Comparison of ENCODE assay signal across 12 cellular contexts in genomic region chr12:9707356-9707755, GRCh38.
DNase-seq lines count a peak whose midpoint lies in the region; ATAC-seq and TF ChIP-seq lines count a peak whose summit lies in the region.
"Had no signal": no experiment of that assay in that cellular context is flagged by ENCODE, and none has a peak within 500 bp of the region (broad histone marks: within the 10 kb centered on the region; RNA-seq: fewer than 3 reads in every experiment).

No MANE protein-coding gene starts in this region.

- H2AFZ ChIP-seq in OCI-LY3 (ENCODE audit: low read depth, low read length): no peak overlapping the region

- peak overlapping the region; percentile 52 for H3K4me3 Mint-ChIP-seq in activated naive CD4-positive, alpha-beta T cell treated with anti-CD3 and anti-CD28 coated beads, Interleukin-2, amount 10 ng/mL, durations not matched to agents 7 days and 5 days
- peak overlapping the region; percentile 71 for H3K4me3 Mint-ChIP-seq in activated naive CD8-positive, alpha-beta T cell treated with anti-CD3 and anti-CD28 coated beads, Interleukin-2, amount 50 U/mL, for 24 hours
- peak overlapping the region; percentile 63 for H3K4me3 Mint-ChIP-seq in stimulated activated naive CD8-positive, alpha-beta T cell treated with anti-CD3 and anti-CD28 coated beads, Interleukin-15, Interleukin-2, amounts not matched to agents 100 ng/mL and 50 ng/mL, for 24 hours

- H3K36me3 ChIP-seq in OCI-LY3 (replicated peaks; ENCODE audit: low read depth, low read length): peaks cover 9% of the 10 kb centered on the region
- H3K36me3 ChIP-seq: pancreas had no signal

- peaks cover 47% of the 10 kb centered on the region for H3K36me3 Mint-ChIP-seq in activated naive CD4-positive, alpha-beta T cell treated with anti-CD3 and anti-CD28 coated beads, Interleukin-2, amount 10 ng/mL, durations not matched to agents 7 days and 5 days
- peaks cover 16% of the 10 kb centered on the region for H3K36me3 Mint-ChIP-seq in activated naive CD8-positive, alpha-beta T cell treated with anti-CD3 and anti-CD28 coated beads, Interleukin-2, amount 50 U/mL, for 24 hours (ENCODE audit: low read depth)
- peaks cover 14% of the 10 kb centered on the region for H3K36me3 Mint-ChIP-seq in stimulated activated naive CD8-positive, alpha-beta T cell treated with anti-CD3 and anti-CD28 coated beads, Interleukin-15, Interleukin-2, amounts not matched to agents 100 ng/mL and 50 ng/mL, for 24 hours (ENCODE audit: low read depth)

- peak overlapping the region; percentile 93 for H3K27ac ChIP-seq in OCI-LY3 (ENCODE audit: low read length)
- H3K27ac ChIP-seq: pancreas, RWPE1 had no signal

- H3K27me3 Mint-ChIP-seq in activated naive CD4-positive, alpha-beta T cell treated with anti-CD3 and anti-CD28 coated beads, Interleukin-2, amount 10 ng/mL, durations not matched to agents 7 days and 5 days: no peaks in the 10 kb centered on the region
- no peaks in the 10 kb centered on the region for H3K27me3 Mint-ChIP-seq in activated naive CD8-positive, alpha-beta T cell treated with anti-CD3 and anti-CD28 coated beads, Interleukin-2, amount 50 U/mL, for 24 hours
- no peaks in the 10 kb centered on the region for H3K27me3 Mint-ChIP-seq in stimulated activated naive CD8-positive, alpha-beta T cell treated with anti-CD3 and anti-CD28 coated beads, Interleukin-15, Interleukin-2, amounts not matched to agents 100 ng/mL and 50 ng/mL, for 24 hours

- peak; percentile 27 for TF ChIP-seq CTCF in OCI-LY3 (IDR thresholded peaks at IDR 0.05; ENCODE audit: low read depth, low read length)

- CTCF ChIA-PET in activated naive CD4-positive, alpha-beta T cell treated with anti-CD3 and anti-CD28 coated beads, Interleukin-2, amount 10 ng/mL, durations not matched to agents 7 days and 5 days (lab: Charles Lee): interaction anchor here (1.1 to 6.7 kb wide), 15 partner anchors 10 to 258 kb away, joined by 3 to 83 read pairs (median 7); partner anchors contain the start of gene CLEC2D

- H3K4me3 ChIP-seq in OCI-LY3 (ENCODE audit: low read length): peak overlapping the region; percentile 45
- H3K4me3 ChIP-seq: pancreas had no signal

- peaks cover 19% of the 10 kb centered on the region for H3K79me2 ChIP-seq in OCI-LY3 (ENCODE audit: low read length)

- peak; percentile 33 for DNase-seq in activated naive CD4-positive, alpha-beta T cell treated with anti-CD3 and anti-CD28 coated beads, Interleukin-2, amount 10 ng/mL, durations not matched to agents 7 days and 5 days
- no peak for DNase-seq in activated naive CD4-positive, alpha-beta T cell (lab: John Stamatoyannopoulos, UW)
- DNase-seq in activated naive CD8-positive, alpha-beta T cell treated with anti-CD3 and anti-CD28 coated beads, Interleukin-2, amount 50 U/mL, for 24 hours: no peak
- no peak for DNase-seq in stimulated activated CD4-positive, alpha-beta T cell treated with anti-CD3 and anti-CD28 coated beads, Interleukin-4, amount 100 ng/mL, for 1 hour
- DNase-seq in AG20443 (ENCODE audit: low spot score): no peak
- DNase-seq: midbrain, NCI-H524, pancreas had no signal

- no peaks in the 10 kb centered on the region; the same call in 1 of the 2 replicates for H3K9me3 ChIP-seq in OCI-LY3 (ENCODE audit: insufficient read depth, low read length)
- H3K9me3 ChIP-seq: pancreas had no signal

- H3K4me1 ChIP-seq in OCI-LY3 (ENCODE audit: low read length): peaks cover 80% of the 10 kb centered on the region
- H3K4me1 ChIP-seq: pancreas had no signal

- peak overlapping the region; percentile 85 for H3K27ac Mint-ChIP-seq in activated naive CD4-positive, alpha-beta T cell treated with anti-CD3 and anti-CD28 coated beads, Interleukin-2, amount 10 ng/mL, durations not matched to agents 7 days and 5 days
- peak overlapping the region; percentile 88 for H3K27ac Mint-ChIP-seq in activated naive CD8-positive, alpha-beta T cell treated with anti-CD3 and anti-CD28 coated beads, Interleukin-2, amount 50 U/mL, for 24 hours
- peak overlapping the region; percentile 85 for H3K27ac Mint-ChIP-seq in stimulated activated naive CD8-positive, alpha-beta T cell treated with anti-CD3 and anti-CD28 coated beads, Interleukin-15, Interleukin-2, amounts not matched to agents 100 ng/mL and 50 ng/mL, for 24 hours

- peaks cover 27% of the 10 kb centered on the region for H3K9me3 Mint-ChIP-seq in activated naive CD4-positive, alpha-beta T cell treated with anti-CD3 and anti-CD28 coated beads, Interleukin-2, amount 10 ng/mL, durations not matched to agents 7 days and 5 days
- peaks cover 20% of the 10 kb centered on the region for H3K9me3 Mint-ChIP-seq in activated naive CD8-positive, alpha-beta T cell treated with anti-CD3 and anti-CD28 coated beads, Interleukin-2, amount 50 U/mL, for 24 hours
- peaks cover 13% of the 10 kb centered on the region for H3K9me3 Mint-ChIP-seq in stimulated activated naive CD8-positive, alpha-beta T cell treated with anti-CD3 and anti-CD28 coated beads, Interleukin-15, Interleukin-2, amounts not matched to agents 100 ng/mL and 50 ng/mL, for 24 hours

- peak overlapping the region; percentile 59 for H3K4me2 ChIP-seq in OCI-LY3 (ENCODE audit: low read length)

- H4K20me1 ChIP-seq in OCI-LY3 (ENCODE audit: insufficient read depth, low read length): no peaks in the 10 kb centered on the region

- peak overlapping the region; percentile 73 for H3K9ac ChIP-seq in OCI-LY3 (ENCODE audit: low read length)

- peak; percentile 76 for ATAC-seq in activated naive CD8-positive, alpha-beta T cell treated with anti-CD3 and anti-CD28 coated beads, Interleukin-2, amount 50 U/mL, for 24 hours
- no peak for ATAC-seq in HG02759 (IDR thresholded peaks at IDR 0.05; ENCODE audit: unreplicated experiment)

- no peaks in the 10 kb centered on the region for H3K27me3 ChIP-seq in OCI-LY3 (ENCODE audit: low read depth, low read length)
- H3K27me3 ChIP-seq: pancreas had no signal

- H3K4me1 Mint-ChIP-seq in activated naive CD4-positive, alpha-beta T cell treated with anti-CD3 and anti-CD28 coated beads, Interleukin-2, amount 10 ng/mL, durations not matched to agents 7 days and 5 days: peaks cover 66% of the 10 kb centered on the region
- H3K4me1 Mint-ChIP-seq in activated naive CD8-positive, alpha-beta T cell treated with anti-CD3 and anti-CD28 coated beads, Interleukin-2, amount 50 U/mL, for 24 hours: peaks cover 53% of the 10 kb centered on the region
- peaks cover 64% of the 10 kb centered on the region for H3K4me1 Mint-ChIP-seq in stimulated activated naive CD8-positive, alpha-beta T cell treated with anti-CD3 and anti-CD28 coated beads, Interleukin-15, Interleukin-2, amounts not matched to agents 100 ng/mL and 50 ng/mL, for 24 hours (ENCODE audit: low read depth)
